In genomic region chr2:101474752-101475384, GRCh38 we compare ENCODE assay signal across 8 cellular contexts. TPM values are rescaled to one million over a fixed set of nuclear protein-coding genes. Genes with fewer than 3 reads are reported as not detected.
DNase-seq lines count a peak whose midpoint lies in the region; ATAC-seq and TF ChIP-seq lines count a peak whose summit lies in the region.

RFX8 (minus strand) TSS chr2:101475112; CDS start chr2:101466848, 8,264 bp downstream.

- no peak for ATAC-seq in GM18861 (IDR thresholded peaks at IDR 0.05; ENCODE audit: unreplicated experiment)
- no peak for ATAC-seq in HG02759 (IDR thresholded peaks at IDR 0.05; ENCODE audit: unreplicated experiment)

- H3K4me1 ChIP-seq in mononuclear cell (ENCODE audit: insufficient read depth, low read length): peaks cover 33% of the 10 kb centered on the region

- no peaks in the 10 kb centered on the region for H3K9me3 ChIP-seq in mononuclear cell (ENCODE audit: low read depth, low read length)

- no peak for TF ChIP-seq CTCF in GM20000 (IDR thresholded peaks at IDR 0.05; ENCODE audit: extremely low read depth, missing control alignments)
- TF ChIP-seq CTCF in VCaP (conservative IDR thresholded peaks at IDR 0.05): no peak
- TF ChIP-seq CTCF in coronary artery (IDR thresholded peaks at IDR 0.05): no peak

- DNase-seq in GM20000 (ENCODE audit: low spot score) (peak; percentile 63), coronary artery (ENCODE audit: low spot score) (no peak), iPS-NIHi7 (ENCODE audit: extremely low spot score) (no peak)
- DNase-seq in stimulated activated CD8-positive, alpha-beta memory T cell treated with anti-CD3 and anti-CD28 coated beads, Interleukin-7, amount 100 ng/mL, for 4 hours (ENCODE audit: low read depth in 2 of 2): peak; percentile 29 to 37

- peaks cover 39% of the 10 kb centered on the region for H3K27me3 ChIP-seq in mononuclear cell (ENCODE audit: insufficient read depth, low read length)

- H3K4me3 ChIP-seq in coronary artery (peak within 1 kb of the TSS; percentile 78), mononuclear cell (ENCODE audit: low read length) (peak within 1 kb of the TSS; percentile 32)

- H3K27ac ChIP-seq in VCaP: peak within 1 kb of the TSS; percentile 61; the same call in 1 of the 2 replicates
- H3K27ac ChIP-seq in coronary artery: peak within 1 kb of the TSS; percentile 64 to 82

RNA-seq across cellular contexts. Expression of gene RFX8, which starts in this region (rescaled TPM):
- 0.21 TPM for total RNA-seq in mononuclear cell

Comparison
In these comparisons a context has a peak if more than half of its experiments do, and no peak if none do; other contexts are left out.
1. DNase-seq: peak in GM20000 (single experiment) and stimulated activated CD8-positive, alpha-beta memory T cell treated with anti-CD3 and anti-CD28 coated beads, Interleukin-7, amount 100 ng/mL, for 4 hours (2 of 2); none in coronary artery (single experiment) and iPS-NIHi7 (single experiment).